ENCODE assay signal across 18 cellular contexts in the genomic region with DNA sequence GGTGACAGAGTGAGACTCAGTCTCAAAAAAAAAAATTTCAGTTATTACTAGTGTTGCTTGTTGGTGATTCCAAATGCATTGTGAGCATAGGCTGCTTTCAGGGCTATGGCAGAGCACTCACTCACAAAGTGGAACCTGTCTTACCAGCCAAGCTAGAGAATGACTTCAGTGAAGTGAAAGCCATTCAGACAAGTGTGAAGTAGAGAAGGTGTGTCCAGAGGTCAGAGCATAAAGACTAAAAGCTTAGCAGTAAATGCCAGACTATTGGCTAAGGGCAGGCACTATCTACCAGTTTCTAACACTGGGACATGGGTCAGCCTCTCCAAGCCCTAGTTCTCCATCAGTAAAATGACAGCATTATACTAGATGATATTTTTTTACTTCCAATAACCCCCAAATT. TPM values are rescaled to one million over a fixed set of nuclear protein-coding genes. Genes with fewer than 3 reads are reported as not detected.
"Had no signal": no experiment of that assay in that cellular context is flagged by ENCODE, and none has a peak within 500 bp of the region (broad histone marks: within the 10 kb centered on the region; RNA-seq: fewer than 3 reads in every experiment).

No MANE protein-coding gene starts in this region.

- H3K36me3 Mint-ChIP-seq: naive B cell, T-cell had no signal

- FAIRE-seq: urothelium cell line had no signal

- H3K36me3 ChIP-seq: ovary had no signal

- ATAC-seq: activated CD4-positive, CD25-positive, alpha-beta regulatory T cell treated with anti-CD3 and anti-CD28 coated beads, Interleukin-2, amount 50 U/mL, for 24 hours; sciatic nerve; stimulated activated naive CD8-positive, alpha-beta T cell treated with anti-CD3 and anti-CD28 coated beads, Interleukin-15, amount 100 ng/mL, for 72 hours; T-cell had no signal

- H3K4me3 Mint-ChIP-seq: dendritic cell treated with granulocyte-macrophage colony-stimulating factor and Interleukin-4, amounts not matched to agents 40 ng/mL and 50 ng/mL, for 4 days; naive B cell; stimulated activated naive CD8-positive, alpha-beta T cell treated with anti-CD3 and anti-CD28 coated beads, Interleukin-15, amount 100 ng/mL, for 72 hours; T-cell had no signal

- H3K27ac Mint-ChIP-seq: dendritic cell treated with granulocyte-macrophage colony-stimulating factor and Interleukin-4, amounts not matched to agents 40 ng/mL and 50 ng/mL, for 4 days; naive B cell; stimulated activated naive CD8-positive, alpha-beta T cell treated with anti-CD3 and anti-CD28 coated beads, Interleukin-15, amount 100 ng/mL, for 72 hours; T-cell had no signal

- H3K9me3 ChIP-seq: ovary, testis had no signal

- H3K27ac ChIP-seq: ovary, testis had no signal

- H3K4me1 Mint-ChIP-seq: naive B cell; stimulated activated naive CD8-positive, alpha-beta T cell treated with anti-CD3 and anti-CD28 coated beads, Interleukin-15, amount 100 ng/mL, for 72 hours had no signal

- H3K9me3 Mint-ChIP-seq: dendritic cell treated with granulocyte-macrophage colony-stimulating factor and Interleukin-4, amounts not matched to agents 40 ng/mL and 50 ng/mL, for 4 days; naive B cell; stimulated activated naive CD8-positive, alpha-beta T cell treated with anti-CD3 and anti-CD28 coated beads, Interleukin-15, amount 100 ng/mL, for 72 hours; T-cell had no signal

- H3K4me3 ChIP-seq: lung, ovary, testis had no signal

- DNase-seq: activated CD4-positive, alpha-beta T cell treated with anti-CD3 and anti-CD28 coated beads, Interleukin-2, amount 50 U/mL, for 1 hour; activated naive CD4-positive, alpha-beta T cell; aorta; erythroblast; hippocampal formation; naive B cell; ovary; stimulated activated CD4-positive, alpha-beta T cell treated with anti-CD3 and anti-CD28 coated beads, Interleukin-1b, Interleukin-23, amount 100 ng/mL, for 48 hours; stimulated activated naive CD8-positive, alpha-beta T cell treated with anti-CD3 and anti-CD28 coated beads, Interleukin-15, amount 100 ng/mL, for 72 hours; T-cell; T-helper 9 cell; testis had no signal

- H3K27me3 ChIP-seq: ovary, testis had no signal

- H3K27me3 Mint-ChIP-seq: stimulated activated naive CD8-positive, alpha-beta T cell treated with anti-CD3 and anti-CD28 coated beads, Interleukin-15, amount 100 ng/mL, for 72 hours had no signal

RNA-seq across cellular contexts. Expression of a gene that starts 12.7 kb away (rescaled TPM):
- total RNA-seq: glomerular endothelial cell, T-cell had no signal
